In the genomic region with DNA sequence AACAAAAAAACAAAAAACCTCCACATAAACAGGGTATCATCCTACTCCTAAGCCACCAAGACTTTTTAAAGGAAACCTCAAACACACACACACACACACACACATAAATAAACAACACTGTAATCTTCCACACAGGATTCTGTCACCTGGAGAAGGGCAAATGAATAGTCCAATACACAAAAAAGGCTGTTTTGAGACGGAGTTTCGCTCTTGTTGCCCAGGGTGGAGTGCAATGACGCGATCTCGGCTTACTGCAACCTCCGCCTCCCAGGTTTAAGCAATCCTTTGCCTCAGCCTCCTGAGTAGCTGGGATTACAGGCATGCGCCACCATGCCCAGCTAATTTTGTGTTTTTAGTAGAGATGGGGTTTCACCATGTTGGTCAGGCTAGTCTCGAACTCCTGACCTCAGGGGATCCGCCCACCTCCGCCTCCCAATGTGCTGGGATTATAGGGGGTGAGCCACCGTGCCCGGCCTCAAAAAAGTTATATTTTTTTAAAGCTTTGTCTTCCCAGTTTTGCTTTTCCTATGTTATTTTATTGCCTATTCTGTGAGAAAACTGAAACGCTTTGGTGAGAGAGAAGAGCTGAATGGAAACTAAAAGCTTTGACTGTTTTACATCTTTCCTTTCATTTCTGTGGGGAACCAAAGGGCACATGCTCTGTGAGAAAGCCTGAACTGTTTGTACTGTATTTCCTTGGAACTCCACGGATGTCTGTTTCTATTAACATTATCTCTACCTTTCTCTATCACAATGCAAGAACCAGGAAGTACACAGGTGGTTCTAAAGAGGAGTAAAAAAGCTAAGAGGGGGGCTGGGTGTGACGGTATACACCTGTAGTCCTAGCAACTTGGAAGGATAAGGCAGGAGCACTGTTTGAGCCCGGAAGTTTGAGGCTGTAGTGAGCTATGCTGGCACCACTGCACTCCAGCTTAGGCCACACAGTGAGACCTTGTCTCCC, we compare ENCODE assay signal across 1 cellular context.
TF ChIP-seq lines count a peak whose summit lies in the region.

No MANE protein-coding gene starts in this region.

TF ChIP-seq in H1, 55 proteins besides CTCF, POLR2A, EP300 and RAD21:
- TF ChIP-seq TAF7 (optimal IDR thresholded peaks at IDR 0.05; ENCODE audit: borderline replicate concordance, low read depth, low read length) (no peak), CREB1 (IDR thresholded peaks at IDR 0.05) (no peak), NANOG (IDR thresholded peaks at IDR 0.05; ENCODE audit: insufficient read depth, low read depth, low read length, poor library complexity, severe bottlenecking) (no peak), KDM1A (IDR thresholded peaks at IDR 0.05; ENCODE audit: borderline replicate concordance, low read length) (no peak), USF2 (IDR thresholded peaks at IDR 0.05; ENCODE audit: low read length) (no peak), CTBP2 (IDR thresholded peaks at IDR 0.05; ENCODE audit: borderline replicate concordance, insufficient read depth, insufficient read length, low read length) (no peak), SP4 (IDR thresholded peaks at IDR 0.05; ENCODE audit: low read length) (no peak), SUZ12 (IDR thresholded peaks at IDR 0.05; ENCODE audit: low read length) (no peak), SAP30 (IDR thresholded peaks at IDR 0.05; ENCODE audit: insufficient read depth, insufficient replicate concordance, low read length) (no peak), HDAC2 (IDR thresholded peaks at IDR 0.05; ENCODE audit: borderline replicate concordance in 1 of 2, low read depth in 2 of 2, low read length in 2 of 2) (no peak), BRCA1 (IDR thresholded peaks at IDR 0.05; ENCODE audit: low read depth, low read length) (no peak), POU5F1 (IDR thresholded peaks at IDR 0.05; ENCODE audit: low read depth, low read length) (no peak), GABPA (IDR thresholded peaks at IDR 0.05; ENCODE audit: borderline replicate concordance, insufficient read depth, low read length) (no peak)
- TF ChIP-seq, protein P1, sequence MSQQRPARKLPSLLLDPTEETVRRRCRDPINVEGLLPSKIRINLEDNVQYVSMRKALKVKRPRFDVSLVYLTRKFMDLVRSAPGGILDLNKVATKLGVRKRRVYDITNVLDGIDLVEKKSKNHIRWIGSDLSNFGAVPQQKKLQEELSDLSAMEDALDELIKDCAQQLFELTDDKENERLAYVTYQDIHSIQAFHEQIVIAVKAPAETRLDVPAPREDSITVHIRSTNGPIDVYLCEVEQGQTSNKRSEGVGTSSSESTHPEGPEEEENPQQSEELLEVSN (IDR thresholded peaks at IDR 0.05): no peak
- TF ChIP-seq, protein P2, sequence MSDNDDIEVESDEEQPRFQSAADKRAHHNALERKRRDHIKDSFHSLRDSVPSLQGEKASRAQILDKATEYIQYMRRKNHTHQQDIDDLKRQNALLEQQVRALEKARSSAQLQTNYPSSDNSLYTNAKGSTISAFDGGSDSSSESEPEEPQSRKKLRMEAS (IDR thresholded peaks at IDR 0.05): no peak
